29 cellular contexts compared by ENCODE assay signal in genomic region chr4:107155366-107155765, GRCh38.
"Had no signal": no experiment of that assay in that cellular context is flagged by ENCODE, and none has a peak within 500 bp of the region (broad histone marks: within the 10 kb centered on the region; RNA-seq: fewer than 3 reads in every experiment).

No MANE protein-coding gene starts in this region.

- H3K4me1 ChIP-seq: adrenal gland, body of pancreas, colonic mucosa, left lung, lower lobe of right lung, right atrium auricular region, uterus had no signal

- H3K27ac Mint-ChIP-seq: activated naive CD4-positive, alpha-beta T cell treated with anti-CD3 and anti-CD28 coated beads for 36 hours; activated naive CD8-positive, alpha-beta T cell treated with anti-CD3 and anti-CD28 coated beads for 36 hours; activated T-helper 1 cell treated with anti-CD3 and anti-CD28 coated beads, Interleukin-12 subunit alpha, Interleukin-12 subunit beta, Interleukin-2, Interleukin-4 antibody, amounts not matched to agents 30 ng/mL and 10 ng/mL and 1 ng/mL, durations not matched to agents 14 hours and 24 hours and 36 hours; naive B cell; T-helper 17 cell; type B pancreatic cell had no signal

- H3K27me3 ChIP-seq: adrenal gland, body of pancreas, colonic mucosa, right atrium auricular region, uterus had no signal

- DNase-seq: activated CD4-positive, alpha-beta T cell treated with anti-CD3 and anti-CD28 coated beads for 48 hours; activated CD4-positive, alpha-beta T cell treated with anti-CD3 and anti-CD28 coated beads, Interleukin-2, amount 50 U/mL, for 48 hours; activated CD8-positive, alpha-beta memory T cell treated with anti-CD3 and anti-CD28 coated beads, Interleukin-2, amount 50 U/mL, for 4 hours; activated effector memory CD4-positive, alpha-beta T cell treated with anti-CD3 and anti-CD28 coated beads, Interleukin-2, amount 50 U/mL, for 16 hours; activated naive CD4-positive, alpha-beta T cell treated with anti-CD3 and anti-CD28 coated beads for 36 hours; activated naive CD8-positive, alpha-beta T cell treated with anti-CD3 and anti-CD28 coated beads for 36 hours; activated T-cell treated with anti-CD3 and anti-CD28 coated beads, Interleukin-2, amount 50 U/mL, for 1 hour; adrenal gland; aorta; body of pancreas; colonic mucosa; dorsolateral prefrontal cortex; effector memory CD4-positive, alpha-beta T cell; kidney glomerular epithelial cell; left lung; lower lobe of right lung; naive B cell; occipital lobe; stimulated activated CD4-positive, alpha-beta T cell treated with anti-CD3 and anti-CD28 coated beads, Interleukin-2, amount 100 ng/mL, for 48 hours; stimulated activated naive CD4-positive, alpha-beta T cell treated with Interleukin-2 at 50 U/mL for 16 hours; T-helper 17 cell; T1000; uterus; WERI-Rb-1 had no signal

- H3K27ac ChIP-seq: adrenal gland, body of pancreas, colonic mucosa, dorsolateral prefrontal cortex, left lung, lower lobe of right lung, right atrium auricular region, uterus, WERI-Rb-1 had no signal

- H3K4me3 Mint-ChIP-seq: activated naive CD4-positive, alpha-beta T cell treated with anti-CD3 and anti-CD28 coated beads for 36 hours; activated naive CD8-positive, alpha-beta T cell treated with anti-CD3 and anti-CD28 coated beads for 36 hours; activated T-helper 1 cell treated with anti-CD3 and anti-CD28 coated beads, Interleukin-12 subunit alpha, Interleukin-12 subunit beta, Interleukin-2, Interleukin-4 antibody, amounts not matched to agents 30 ng/mL and 10 ng/mL and 1 ng/mL, durations not matched to agents 14 hours and 24 hours and 36 hours; naive B cell; neural crest cell; T-helper 17 cell; type B pancreatic cell had no signal

- H3K36me3 Mint-ChIP-seq: activated naive CD8-positive, alpha-beta T cell treated with anti-CD3 and anti-CD28 coated beads for 36 hours; naive B cell; type B pancreatic cell had no signal

- H3K9me3 ChIP-seq: adrenal gland, body of pancreas, colonic mucosa, left lung, lower lobe of right lung, right atrium auricular region, uterus had no signal

- H3K36me3 ChIP-seq: adrenal gland, colonic mucosa, left lung, lower lobe of right lung, right atrium auricular region, uterus, WERI-Rb-1 had no signal

- H3K27me3 Mint-ChIP-seq: naive B cell, T-helper 17 cell, type B pancreatic cell had no signal

- H3K4me1 Mint-ChIP-seq: activated naive CD8-positive, alpha-beta T cell treated with anti-CD3 and anti-CD28 coated beads for 36 hours; naive B cell; neural crest cell had no signal

- ATAC-seq: activated CD4-positive, CD25-positive, alpha-beta regulatory T cell treated with anti-CD3 and anti-CD28 coated beads, Interleukin-2, amount 50 U/mL, for 24 hours; body of pancreas; left lung; T-helper 17 cell had no signal

- H3K4me3 ChIP-seq: adrenal gland, body of pancreas, colonic mucosa, dorsolateral prefrontal cortex, left lung, lower lobe of right lung, right atrium auricular region, uterus had no signal

- H3K9me3 Mint-ChIP-seq: activated naive CD4-positive, alpha-beta T cell treated with anti-CD3 and anti-CD28 coated beads for 36 hours; activated naive CD8-positive, alpha-beta T cell treated with anti-CD3 and anti-CD28 coated beads for 36 hours; activated T-helper 1 cell treated with anti-CD3 and anti-CD28 coated beads, Interleukin-12 subunit alpha, Interleukin-12 subunit beta, Interleukin-2, Interleukin-4 antibody, amounts not matched to agents 30 ng/mL and 10 ng/mL and 1 ng/mL, durations not matched to agents 14 hours and 24 hours and 36 hours; type B pancreatic cell had no signal
